In genomic region chr17:4944554-4945175, GRCh38 we compare ENCODE assay signal across 8 cellular contexts. TPM values are rescaled to one million over a fixed set of nuclear protein-coding genes. Genes with fewer than 3 reads are reported as not detected.
A peak's percentile ranks its signal among the peaks of the same experiment; 100 is the strongest.
DNase-seq lines count a peak whose midpoint lies in the region; ATAC-seq, FAIRE-seq and TF ChIP-seq lines count a peak whose summit lies in the region.

No MANE protein-coding gene starts in this region.

- H3K4me3 ChIP-seq in lower lobe of right lung = peak overlapping the region; percentile 99
- no peak overlapping the region for H3K4me3 ChIP-seq in transverse colon

- 40 to 45% methylated on average over 4 to 8 of the region's 8 CpGs for WGBS in transverse colon (ENCODE audit: low coverage in 1 of 2), 2 donors

- TF ChIP-seq CTCF in lower lobe of right lung (IDR thresholded peaks at IDR 0.05) = no peak
- no peak for TF ChIP-seq CTCF in transverse colon (IDR thresholded peaks at IDR 0.05)
- no peak for TF ChIP-seq CTCF in D721Med (IDR thresholded peaks at IDR 0.05; ENCODE audit: insufficient read depth, missing control alignments)

- TF ChIP-seq POLR2A in transverse colon (IDR thresholded peaks at IDR 0.05) = no peak

- H3K36me3 Mint-ChIP-seq in activated naive CD4-positive, alpha-beta T cell treated with anti-CD3 and anti-CD28 coated beads, Interleukin-2, amount 50 U/mL, for 72 hours = peaks cover 69 to 81% of the 10 kb centered on the region in 2 donors

- ATAC-seq in activated naive CD4-positive, alpha-beta T cell treated with anti-CD3 and anti-CD28 coated beads, Interleukin-2, amount 50 U/mL, for 72 hours = peak in 1 of 2 donors; percentile 1
- no peak for ATAC-seq in lower lobe of right lung
- ATAC-seq in HG03025 (IDR thresholded peaks at IDR 0.05; ENCODE audit: low FRiP score, unreplicated experiment) = no peak

- intact Hi-C loops in lower lobe of right lung (cut with DNase I) = no loop called here
- intact Hi-C loops in transverse colon (cut with DNase I; ENCODE audit: low total_unique reads) = no loop called here

- peaks cover 50% of the 10 kb centered on the region for H3K36me3 ChIP-seq in lower lobe of right lung
- peaks cover 0 to 6% (median 0%) of the 10 kb centered on the region in 4 donors for H3K36me3 ChIP-seq in transverse colon

- H3K9me3 ChIP-seq in lower lobe of right lung = no peaks in the 10 kb centered on the region
- H3K9me3 ChIP-seq in transverse colon = no peaks in the 10 kb centered on the region

- H3K27me3 ChIP-seq in lower lobe of right lung (ENCODE audit: low read depth) = no peaks in the 10 kb centered on the region
- no peaks in the 10 kb centered on the region for H3K27me3 ChIP-seq in transverse colon

- in situ Hi-C loops in transverse colon (cut with MboI; ENCODE audit: low pct_ligation_motif_present in 1 of 4, low pct_unique_long_range_greater_than_20kb in 1 of 4, low sequenced_read_pairs in 3 of 4) = no loop called here

- H3K27ac Mint-ChIP-seq in activated naive CD4-positive, alpha-beta T cell treated with anti-CD3 and anti-CD28 coated beads, Interleukin-2, amount 50 U/mL, for 72 hours = peak overlapping the region; percentile 98

- H3K27ac ChIP-seq in lower lobe of right lung = peak overlapping the region; percentile 47
- peak overlapping the region; percentile 95 to 100 (median 100) for H3K27ac ChIP-seq in transverse colon

- no peak for TF ChIP-seq EP300 in transverse colon (IDR thresholded peaks at IDR 0.05; ENCODE audit: low read depth)

- no peaks in the 10 kb centered on the region for H3K9me3 Mint-ChIP-seq in activated naive CD4-positive, alpha-beta T cell treated with anti-CD3 and anti-CD28 coated beads, Interleukin-2, amount 50 U/mL, for 72 hours

- peak; percentile 72 for DNase-seq in activated effector memory CD4-positive, alpha-beta T cell treated with anti-CD3 and anti-CD28 coated beads, Interleukin-2, amount 50 U/mL, for 16 hours
- no peak for DNase-seq in activated effector memory CD4-positive, alpha-beta T cell treated with Interleukin-2 at 50 U/mL for 16 hours
- DNase-seq in activated naive CD4-positive, alpha-beta T cell treated with anti-CD3 and anti-CD28 coated beads, Interleukin-2, amount 50 U/mL, for 72 hours (ENCODE audit: low spot score in 2 of 2) = peak in 1 of 2 donors; percentile 50
- DNase-seq in lower lobe of right lung (no peak), transverse colon (no peak), D721Med (ENCODE audit: insufficient read length, low spot score) (no peak), SKM-1 treated with dmso at 0.1 percent for 144 hours (lab: John Stamatoyannopoulos, UW; ENCODE audit: unreplicated experiment) (no peak)

- H3K4me1 ChIP-seq in lower lobe of right lung (peaks cover 52% of the 10 kb centered on the region), transverse colon (peaks cover 34 to 64% (median 41%) of the 10 kb centered on the region in 4 donors)

- FAIRE-seq in D721Med (lab: Jason Lieb, UNC) = no peak

RNA-seq across cellular contexts. Expression of gene PFN1, which starts 3.7 kb away (rescaled TPM):
- 1,000 to 10,000 TPM; 1,929 to 1,966 TPM for total RNA-seq in activated naive CD4-positive, alpha-beta T cell treated with anti-CD3 and anti-CD28 coated beads, Interleukin-2, amount 50 U/mL, for 72 hours
- total RNA-seq in lower lobe of right lung (528 TPM), transverse colon (1,000 to 10,000 TPM in 1 of 4 donors, 100 to 1,000 TPM in 3; 743 to 1,049 (median 945) TPM)

RNA-seq across cellular contexts. Expression of gene RNF167, which starts 4.6 kb away (rescaled TPM):
- 100 to 1,000 TPM; 188 to 241 TPM for total RNA-seq in activated naive CD4-positive, alpha-beta T cell treated with anti-CD3 and anti-CD28 coated beads, Interleukin-2, amount 50 U/mL, for 72 hours
- total RNA-seq in lower lobe of right lung (97.5 TPM), transverse colon (100 to 1,000 TPM in 1 of 4 donors, 10 to 100 TPM in 3; 57.2 to 348 (median 73.7) TPM)

RNA-seq across cellular contexts. Expression of gene SLC25A11, which starts 4.8 kb away (rescaled TPM):
- total RNA-seq in activated naive CD4-positive, alpha-beta T cell treated with anti-CD3 and anti-CD28 coated beads, Interleukin-2, amount 50 U/mL, for 72 hours = 10 to 100 TPM; 69.4 to 89.1 TPM
- 59.9 TPM for total RNA-seq in lower lobe of right lung
- total RNA-seq in transverse colon = 100 to 1,000 TPM in 1 of 4 donors, 10 to 100 TPM in 3; 62.4 to 120 (median 83.9) TPM

RNA-seq across cellular contexts. Expression of gene ENO3, which starts 6.3 kb away (rescaled TPM):
- total RNA-seq in activated naive CD4-positive, alpha-beta T cell treated with anti-CD3 and anti-CD28 coated beads, Interleukin-2, amount 50 U/mL, for 72 hours = 10 to 100 TPM; 32.1 to 47.9 TPM
- total RNA-seq in lower lobe of right lung = 8.2 TPM
- total RNA-seq in transverse colon = 100 to 1,000 TPM in 1 of 4 donors, 10 to 100 TPM in 1, 1 to 10 TPM in 2; 2.5 to 211 (median 12.9) TPM

RNA-seq across cellular contexts. Expression of gene GP1BA, which starts 12.6 kb away (rescaled TPM):
- total RNA-seq in activated naive CD4-positive, alpha-beta T cell treated with anti-CD3 and anti-CD28 coated beads, Interleukin-2, amount 50 U/mL, for 72 hours = not detected
- total RNA-seq in lower lobe of right lung (0.92 TPM), transverse colon (not detected)
